1 cellular context compared by ENCODE assay signal in genomic region chr16:1299012-1299867, GRCh38.
TF ChIP-seq lines count a peak whose summit lies in the region.

No MANE protein-coding gene starts in this region.

TF ChIP-seq in K562, 482 proteins besides CTCF, POLR2A, EP300 and RAD21 (continued from another document and continues in another):
- TF ChIP-seq ZNF609 (CRISPR knock-in tag; IDR thresholded peaks at IDR 0.05; ENCODE audit: borderline replicate concordance) (no peak), SP2 (IDR thresholded peaks at IDR 0.05; ENCODE audit: extremely low read depth, low read depth, low read length, poor library complexity, severe bottlenecking) (no peak), USF2 (CRISPR knock-in tag; IDR thresholded peaks at IDR 0.05) (peak; percentile 65), ZNF77 (CRISPR knock-in tag; IDR thresholded peaks at IDR 0.05) (no peak), NR2C1 (IDR thresholded peaks at IDR 0.05) (peak; percentile 39; the same call in 1 of the 2 replicates), NR2C1 (tag; IDR thresholded peaks at IDR 0.05) (no peak; the same call in none of the 2 replicates), TFAP4 (CRISPR knock-in tag; IDR thresholded peaks at IDR 0.05; ENCODE audit: borderline replicate concordance) (peak; percentile 46; the same call in 1 of the 2 replicates), L3MBTL2 (IDR thresholded peaks at IDR 0.05) (peak; percentile 80), ZNF512 (tag; IDR thresholded peaks at IDR 0.05) (peak; percentile 81), DEAF1 (CRISPR knock-in tag; IDR thresholded peaks at IDR 0.05) (no peak), CCNT2 (IDR thresholded peaks at IDR 0.05; ENCODE audit: borderline replicate concordance, extremely low read depth, insufficient read length, low read depth, low read length) (peak; percentile 54), PKNOX1 (IDR thresholded peaks at IDR 0.05) (0 out of 2 replicates have a peak, but pooled peaks have one; percentile 5), SMC3 (conservative IDR thresholded peaks at IDR 0.05; ENCODE audit: insufficient read depth, low read depth, low read length) (no peak), SIX5 (IDR thresholded peaks at IDR 0.05; ENCODE audit: borderline replicate concordance in 1 of 2, insufficient read depth in 1 of 2, low read depth in 1 of 2, low read length in 2 of 2) (no peak), GABPB1 (CRISPR knock-in tag; IDR thresholded peaks at IDR 0.05) (no peak), MYC (IDR thresholded peaks at IDR 0.05; ENCODE audit: low read depth, low read length) (0 out of 2 replicates have a peak, but pooled peaks have one; percentile 35), MYC (CRISPR knock-in tag; IDR thresholded peaks at IDR 0.05; ENCODE audit: borderline replicate concordance, low read depth) (no peak), NRF1 (conservative IDR thresholded peaks at IDR 0.05 in 1 of 2, IDR thresholded peaks at IDR 0.05 in 1 of 2) (peak; percentile 60 to 65; a peak in 3 of 4 replicates), ATF7 (IDR thresholded peaks at IDR 0.05) (peak; percentile 49), SMAD1 (IDR thresholded peaks at IDR 0.05; ENCODE audit: low read depth, low read length, partially characterized antibody) (no peak), USF1 (CRISPR knock-in tag; IDR thresholded peaks at IDR 0.05) (peak; percentile 72), MAX (CRISPR knock-in tag; IDR thresholded peaks at IDR 0.05) (peak; percentile 37; the same call in 1 of the 2 replicates), FOXP4 (CRISPR knock-in tag; IDR thresholded peaks at IDR 0.05; ENCODE audit: borderline replicate concordance) (no peak), RAD51 (IDR thresholded peaks at IDR 0.05; ENCODE audit: borderline replicate concordance, low read depth) (peak; percentile 73), CXXC5 (CRISPR knock-in tag; IDR thresholded peaks at IDR 0.05) (peak; percentile 70), UBTF (IDR thresholded peaks at IDR 0.05; ENCODE audit: borderline replicate concordance in 1 of 2, low read depth in 2 of 2, low read length in 2 of 2) (0 out of 4 replicates have a peak, but pooled peaks of 1 of the 2 experiments have one; percentile 29), CREM (IDR thresholded peaks at IDR 0.05; ENCODE audit: low read depth) (peak; percentile 64)
